ENCODE assay signal across 28 cellular contexts in genomic region chr16:1431497-1432270, GRCh38. TPM values are rescaled to one million over a fixed set of nuclear protein-coding genes. Genes with fewer than 3 reads are reported as not detected.
A peak's percentile ranks its signal among the peaks of the same experiment; 100 is the strongest.
DNase-seq lines count a peak whose midpoint lies in the region; ATAC-seq and TF ChIP-seq lines count a peak whose summit lies in the region.
"Had no signal": no experiment of that assay in that cellular context is flagged by ENCODE, and none has a peak within 500 bp of the region (broad histone marks: within the 10 kb centered on the region; RNA-seq: fewer than 3 reads in every experiment).

No MANE protein-coding gene starts in this region.

- no peak overlapping the region for H2BK12ac ChIP-seq in mesenchymal stem cell (ENCODE audit: low read length in 2 of 2)

- no peaks in the 10 kb centered on the region for H3K79me1 ChIP-seq in mesenchymal stem cell (replicated peaks; ENCODE audit: low read length, poor library complexity, severe bottlenecking)

- H3K18ac ChIP-seq in mesenchymal stem cell (ENCODE audit: low read depth in 1 of 2, low read length in 2 of 2), result no peak overlapping the region

- H3K14ac ChIP-seq in mesenchymal stem cell (ENCODE audit: low read length in 2 of 2), result no peak overlapping the region

- WGBS in mesenchymal stem cell, result 81% methylated on average over 20 of the region's 20 CpGs

- TF ChIP-seq CTCF in natural killer cell (IDR thresholded peaks at IDR 0.05), result no peak
- no peak for TF ChIP-seq CTCF in activated B cell treated with CpG ODN at 0.5 μM for 24 hours (IDR thresholded peaks at IDR 0.05)
- no peak for TF ChIP-seq CTCF in upper lobe of right lung (IDR thresholded peaks at IDR 0.05)

- no peak overlapping the region for H3K23ac ChIP-seq in mesenchymal stem cell (ENCODE audit: low read length in 2 of 2)

- H3K4me3 ChIP-seq in mesenchymal stem cell (ENCODE audit: insufficient read depth in 1 of 2, low read depth in 1 of 2, low read length in 2 of 2) (peak overlapping the region in 1 of 2 experiments; percentile 11), upper lobe of right lung (peak overlapping the region; percentile 29)

- H3K4me1 ChIP-seq in mesenchymal stem cell (ENCODE audit: control insufficient read depth, insufficient read depth, low read depth, low read length) (no peaks in the 10 kb centered on the region), upper lobe of right lung (no peaks in the 10 kb centered on the region)

- POLR2A ChIA-PET in activated B cell treated with CpG ODN at 0.5 μM for 24 hours (lab: Charles Lee), result interaction anchor here (0.6 to 2.2 kb wide), 3 partner anchors 10 to 27 kb away, joined by 3 to 28 read pairs (median 7); partner anchors contain the start of gene UQCC4

- intact Hi-C loops in natural killer cell (cut with micrococcal nuclease), result no loop called here
- intact Hi-C loops in activated B cell treated with CpG ODN at 0.5 μM for 24 hours (cut with micrococcal nuclease), result no loop called here
- intact Hi-C loops in upper lobe of right lung (cut with DNase I), result no loop called here

- no peak overlapping the region for H3K4ac ChIP-seq in mesenchymal stem cell (ENCODE audit: low read depth in 1 of 2, low read length in 2 of 2)

- H4K8ac ChIP-seq in mesenchymal stem cell (ENCODE audit: low read length), result no peak overlapping the region

- no peak overlapping the region for H2BK15ac ChIP-seq in mesenchymal stem cell (ENCODE audit: low read depth, poor library complexity, severe bottlenecking)

- no peak overlapping the region for H2BK5ac ChIP-seq in mesenchymal stem cell (ENCODE audit: low read depth, low read length, poor library complexity, severe bottlenecking)

- H3K9me3 ChIP-seq in mesenchymal stem cell (ENCODE audit: control insufficient read depth, low read length) (no peaks in the 10 kb centered on the region), upper lobe of right lung (no peaks in the 10 kb centered on the region)
- H3K9me3 ChIP-seq: esophagus muscularis mucosa had no signal

- H3K9me3 Mint-ChIP-seq in natural killer cell (no peaks in the 10 kb centered on the region), activated B cell treated with CpG ODN at 0.5 μM for 24 hours (no peaks in the 10 kb centered on the region)
- no peaks in the 10 kb centered on the region for H3K9me3 Mint-ChIP-seq in natural killer cell treated with Interleukin-12 subunit alpha and Interleukin-12 subunit beta and Interleukin-15 and Interleukin-18, amount 100 ng/mL, for 72 hours

- H3K4me1 Mint-ChIP-seq in natural killer cell, result peaks cover 0 to 7% of the 10 kb centered on the region in 2 donors
- H3K4me1 Mint-ChIP-seq in natural killer cell treated with Interleukin-12 subunit alpha and Interleukin-12 subunit beta and Interleukin-15 and Interleukin-18, amount 100 ng/mL, for 72 hours (ENCODE audit: low read depth in 2 of 2), result no peaks in the 10 kb centered on the region
- peaks cover 4% of the 10 kb centered on the region for H3K4me1 Mint-ChIP-seq in activated B cell treated with CpG ODN at 0.5 μM for 24 hours

- CTCF ChIA-PET in activated B cell treated with CpG ODN at 0.5 μM for 24 hours (lab: Charles Lee), result no interaction called here

- H3K36me3 ChIP-seq in mesenchymal stem cell (ENCODE audit: control insufficient read depth in 1 of 2, insufficient read depth in 2 of 2, low read depth in 1 of 2, low read length in 2 of 2) (no peaks in the 10 kb centered on the region), upper lobe of right lung (no peaks in the 10 kb centered on the region)

- ATAC-seq in natural killer cell, result peak in 1 of 3 donors; percentile 14
- no peak for ATAC-seq in natural killer cell treated with Interleukin-12 subunit alpha and Interleukin-12 subunit beta and Interleukin-15 and Interleukin-18, amount 100 ng/mL, for 72 hours
- no peak for ATAC-seq in activated B cell treated with CpG ODN at 0.5 μM for 24 hours (ENCODE audit: low read depth)
- no peak for ATAC-seq in upper lobe of right lung
- ATAC-seq: HCT116, sciatic nerve had no signal

- DNase-seq in natural killer cell (no peak), activated B cell treated with CpG ODN at 0.5 μM for 24 hours (no peak), mesenchymal stem cell (no peak), upper lobe of right lung (no peak), cortex of kidney (lab: John Stamatoyannopoulos, UW) (no peak), NCI-H2196 treated with DMSO at 0.1 percent for 48 hours (lab: John Stamatoyannopoulos, UW; ENCODE audit: unreplicated experiment) (no peak), amniotic stem cell (lab: John Stamatoyannopoulos, UW) (no peak)
- DNase-seq in natural killer cell treated with Interleukin-12 subunit alpha and Interleukin-12 subunit beta and Interleukin-15 and Interleukin-18, amount 100 ng/mL, for 72 hours (ENCODE audit: low spot score), result no peak
- DNase-seq: activated CD4-positive, alpha-beta T cell treated with anti-CD3 and anti-CD28 coated beads, Interleukin-2, amount 50 U/mL, for 1 hour; activated CD8-positive, alpha-beta memory T cell treated with anti-CD3 and anti-CD28 coated beads, Interleukin-2, amount 50 U/mL, for 48 hours; activated gamma-delta T cell; effector memory CD4-positive, alpha-beta T cell; EL; Karpas-422; NCI-H1048; NCI-H187 treated with DMSO at 0.1 percent for 48 hours; NCI-H2227 treated with DMSO at 0.1 percent for 48 hours; occipital lobe; SIG-M5 had no signal

- H3K4me3 Mint-ChIP-seq in natural killer cell (peak overlapping the region; percentile 59), activated B cell treated with CpG ODN at 0.5 μM for 24 hours (peak overlapping the region; percentile 48)
- no peak overlapping the region for H3K4me3 Mint-ChIP-seq in natural killer cell treated with Interleukin-12 subunit alpha and Interleukin-12 subunit beta and Interleukin-15 and Interleukin-18, amount 100 ng/mL, for 72 hours

- no peaks in the 10 kb centered on the region for H3K36me3 Mint-ChIP-seq in natural killer cell
- H3K36me3 Mint-ChIP-seq in natural killer cell treated with Interleukin-12 subunit alpha and Interleukin-12 subunit beta and Interleukin-15 and Interleukin-18, amount 100 ng/mL, for 72 hours, result no peaks in the 10 kb centered on the region
- no peaks in the 10 kb centered on the region for H3K36me3 Mint-ChIP-seq in activated B cell treated with CpG ODN at 0.5 μM for 24 hours (ENCODE audit: low read depth)

- H3K27me3 ChIP-seq in mesenchymal stem cell (ENCODE audit: control insufficient read depth in 1 of 2, insufficient read depth in 1 of 2, low read length in 2 of 2), result peaks cover 9 to 38% of the 10 kb centered on the region in 2 experiments
- no peaks in the 10 kb centered on the region for H3K27me3 ChIP-seq in upper lobe of right lung

- no peak overlapping the region for H3K9ac ChIP-seq in mesenchymal stem cell (ENCODE audit: low read length)

- no peak overlapping the region for H3K27ac ChIP-seq in mesenchymal stem cell (ENCODE audit: low read length, poor library complexity, severe bottlenecking)
- H3K27ac ChIP-seq in upper lobe of right lung, result no peak overlapping the region
- H3K27ac ChIP-seq: esophagus muscularis mucosa had no signal

- peak overlapping the region; percentile 3 for H4K91ac ChIP-seq in mesenchymal stem cell (ENCODE audit: low read length)

- H2AK5ac ChIP-seq in mesenchymal stem cell (ENCODE audit: low read length, severe bottlenecking), result no peak overlapping the region

- H2BK120ac ChIP-seq in mesenchymal stem cell (ENCODE audit: low read depth, low read length), result no peak overlapping the region

- peak overlapping the region in 1 of 2 donors; percentile 78 for H3K27ac Mint-ChIP-seq in natural killer cell
- H3K27ac Mint-ChIP-seq in natural killer cell treated with Interleukin-12 subunit alpha and Interleukin-12 subunit beta and Interleukin-15 and Interleukin-18, amount 100 ng/mL, for 72 hours, result peak overlapping the region in 1 of 2 donors; percentile 35
- no peak overlapping the region for H3K27ac Mint-ChIP-seq in activated B cell treated with CpG ODN at 0.5 μM for 24 hours

- H2AFZ ChIP-seq in mesenchymal stem cell (ENCODE audit: low read depth, low read length), result no peak overlapping the region

- H3K4me2 ChIP-seq in mesenchymal stem cell (ENCODE audit: low read length, poor library complexity, severe bottlenecking), result no peak overlapping the region

- H3K27me3 Mint-ChIP-seq in natural killer cell (ENCODE audit: low read depth in 2 of 2) (no peaks in the 10 kb centered on the region), activated B cell treated with CpG ODN at 0.5 μM for 24 hours (no peaks in the 10 kb centered on the region)
- H3K27me3 Mint-ChIP-seq in natural killer cell treated with Interleukin-12 subunit alpha and Interleukin-12 subunit beta and Interleukin-15 and Interleukin-18, amount 100 ng/mL, for 72 hours, result no peaks in the 10 kb centered on the region

RNA-seq across cellular contexts. Expression of gene PERCC1, which starts 0.8 kb away (rescaled TPM):
- total RNA-seq in natural killer cell (under 1 TPM; 0.68 to 0.96 (median 0.83) TPM), activated B cell treated with CpG ODN at 0.5 μM for 24 hours (0.24 and 0.33 TPM in 2 replicates), upper lobe of right lung (not detected)
- 1 to 10 TPM in 1 of 2 donors, under 1 TPM in 1; 0.98 to 1.2 TPM for total RNA-seq in natural killer cell treated with Interleukin-12 subunit alpha and Interleukin-12 subunit beta and Interleukin-15 and Interleukin-18, amount 100 ng/mL, for 72 hours
- not detected for polyA plus RNA-seq in mesenchymal stem cell (2013, experiment 1 of 2)
- polyA plus RNA-seq in mesenchymal stem cell (2013, experiment 2 of 2), result not detected
- total RNA-seq: cerebellum; esophagus muscularis mucosa; HT1080; occipital lobe; PC-3; sciatic nerve; T-helper 1 cell treated with Interleukin-12 subunit alpha and Interleukin-12 subunit beta and Interleukin-4 antibody, amounts not matched to agents 30 ng/mL and 1 ng/mL, for 36 hours had no signal
- polyA plus RNA-seq: AG04450, liver had no signal

RNA-seq across cellular contexts. Expression of gene UQCC4, which starts 11.1 kb away (rescaled TPM):
- total RNA-seq in natural killer cell (10 to 100 TPM; 10.9 to 13.6 (median 11.5) TPM), activated B cell treated with CpG ODN at 0.5 μM for 24 hours (15.4 and 18.2 TPM in 2 replicates), upper lobe of right lung (9.1 TPM)
- 10 to 100 TPM; 18.4 to 31.1 TPM for total RNA-seq in natural killer cell treated with Interleukin-12 subunit alpha and Interleukin-12 subunit beta and Interleukin-15 and Interleukin-18, amount 100 ng/mL, for 72 hours
- polyA plus RNA-seq in mesenchymal stem cell (2013, experiment 1 of 2), result 11.2 TPM
- 11.4 TPM for polyA plus RNA-seq in mesenchymal stem cell (2013, experiment 2 of 2)

RNA-seq across cellular contexts. Expression of gene CCDC154, which starts 12.7 kb away (rescaled TPM):
- total RNA-seq in natural killer cell (1 to 10 TPM in 2 of 3 donors, under 1 TPM in 1; 0.88 to 1.8 (median 1.6) TPM), activated B cell treated with CpG ODN at 0.5 μM for 24 hours (5.1 and 6.7 TPM in 2 replicates), upper lobe of right lung (4.1 TPM)
- 1 to 10 TPM in 1 of 2 donors, under 1 TPM in 1; 0.38 to 3.6 TPM for total RNA-seq in natural killer cell treated with Interleukin-12 subunit alpha and Interleukin-12 subunit beta and Interleukin-15 and Interleukin-18, amount 100 ng/mL, for 72 hours
- polyA plus RNA-seq in mesenchymal stem cell (2013, experiment 1 of 2), result 0.32 TPM
- 0.26 TPM for polyA plus RNA-seq in mesenchymal stem cell (2013, experiment 2 of 2)
- total RNA-seq: PC-3 had no signal

RNA-seq across cellular contexts. Expression of gene UNKL, which starts 17.2 kb away (rescaled TPM):
- 100 to 1,000 TPM; 114 to 130 (median 127) TPM for total RNA-seq in natural killer cell
- 10 to 100 TPM; 25.4 to 72.1 TPM for total RNA-seq in natural killer cell treated with Interleukin-12 subunit alpha and Interleukin-12 subunit beta and Interleukin-15 and Interleukin-18, amount 100 ng/mL, for 72 hours
- total RNA-seq in activated B cell treated with CpG ODN at 0.5 μM for 24 hours, result 42.1 and 70.7 TPM in 2 replicates
- polyA plus RNA-seq in mesenchymal stem cell (2013, experiment 1 of 2), result 7.4 TPM
- polyA plus RNA-seq in mesenchymal stem cell (2013, experiment 2 of 2), result 7.0 TPM
- 19.9 TPM for total RNA-seq in upper lobe of right lung

RNA-seq across cellular contexts. Expression of gene CLCN7, which starts 43.1 kb away (rescaled TPM):
- total RNA-seq in natural killer cell, result 100 to 1,000 TPM; 117 to 125 (median 118) TPM
- 10 to 100 TPM; 52.2 to 73.5 TPM for total RNA-seq in natural killer cell treated with Interleukin-12 subunit alpha and Interleukin-12 subunit beta and Interleukin-15 and Interleukin-18, amount 100 ng/mL, for 72 hours
- total RNA-seq in activated B cell treated with CpG ODN at 0.5 μM for 24 hours, result 127 and 144 TPM in 2 replicates
- 91.3 TPM for polyA plus RNA-seq in mesenchymal stem cell (2013, experiment 1 of 2)
- polyA plus RNA-seq in mesenchymal stem cell (2013, experiment 2 of 2), result 88.2 TPM
- 138 TPM for total RNA-seq in upper lobe of right lung
